ENCODE assay signal across 6 cellular contexts in genomic region chr12:29899212-29899931, GRCh38.
"Had no signal": no experiment of that assay in that cellular context is flagged by ENCODE, and none has a peak within 500 bp of the region (broad histone marks: within the 10 kb centered on the region; RNA-seq: fewer than 3 reads in every experiment).

No MANE protein-coding gene starts in this region.

- DNase-seq: H9, HCEC 1CT, KBM-7 had no signal

- H3K27ac ChIP-seq: HL-60, KMS-11 had no signal

- H3K9ac ChIP-seq: KMS-11 had no signal

- ATAC-seq: GM23338 had no signal

- H3K4me3 ChIP-seq: GM23338 had no signal
